ENCODE assay signal across 33 cellular contexts in the genomic region with DNA sequence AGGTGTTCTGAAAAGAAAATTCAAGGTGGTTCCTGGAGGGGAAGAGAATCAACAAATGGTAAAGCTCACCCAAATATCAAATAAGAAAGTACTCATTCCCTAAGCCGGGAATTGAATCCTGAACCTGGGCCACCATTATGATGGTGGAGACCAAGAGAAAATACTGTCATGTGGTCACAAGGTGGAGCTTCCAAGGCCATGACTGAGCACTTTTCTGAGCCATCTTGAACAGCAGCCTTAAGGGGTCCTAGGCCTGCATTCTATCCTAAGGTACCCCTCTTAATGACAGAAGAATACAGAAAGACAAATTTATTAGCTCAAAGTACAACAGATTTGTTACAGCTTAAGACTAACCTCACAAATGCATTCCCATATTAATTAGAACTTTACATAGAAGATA.
"Had no signal": no experiment of that assay in that cellular context is flagged by ENCODE, and none has a peak within 500 bp of the region (broad histone marks: within the 10 kb centered on the region; RNA-seq: fewer than 3 reads in every experiment).

No MANE protein-coding gene starts in this region.

- H3K4me3 Mint-ChIP-seq: activated B cell treated with CpG ODN at 0.5 μM for 24 hours; activated CD4-positive, alpha-beta memory T cell treated with anti-CD3 and anti-CD28 coated beads for 36 hours; activated CD4-positive, alpha-beta T cell treated with anti-CD3 and anti-CD28 coated beads for 36 hours; activated CD4-positive, alpha-beta T cell treated with anti-CD3 and anti-CD28 coated beads, Interleukin-2, amount 10 ng/mL, durations not matched to agents 24 days and 14 days; activated CD8-positive, alpha-beta memory T cell treated with anti-CD3 and anti-CD28 coated beads, Interleukin-2, amount 10 ng/mL, durations not matched to agents 7 days and 5 days; activated CD8-positive, alpha-beta T cell treated with anti-CD3 and anti-CD28 coated beads, Interleukin-2, amount 10 ng/mL, durations not matched to agents 7 days and 5 days; activated naive CD4-positive, alpha-beta T cell treated with anti-CD3 and anti-CD28 coated beads, Interleukin-2, amount 50 U/mL, for 24 hours; activated naive CD8-positive, alpha-beta T cell treated with anti-CD3 and anti-CD28 coated beads for 36 hours; activated naive CD8-positive, alpha-beta T cell treated with anti-CD3 and anti-CD28 coated beads, Interleukin-2, amount 50 U/mL, for 24 hours; activated T-cell treated with anti-CD3 and anti-CD28 coated beads, Interleukin-2, amount 50 U/mL, for 24 hours; activated T-cell treated with anti-CD3 and anti-CD28 coated beads, Interleukin-2, amount 50 U/mL, for 72 hours; T-helper 17 cell; T-helper 2 cell treated with Interferon-gamma antibody and Interleukin-4, amounts not matched to agents 5 μg/mL and 100 μg/mL, for 36 hours had no signal

- H3K4me1 ChIP-seq: colonic mucosa, foreskin keratinocyte, gastrocnemius medialis had no signal

- H3K4me3 ChIP-seq: adrenal gland, body of pancreas, colonic mucosa, gastrocnemius medialis, heart left ventricle had no signal

- H3K36me3 ChIP-seq: colonic mucosa had no signal

- H3K4me1 Mint-ChIP-seq: activated CD8-positive, alpha-beta memory T cell treated with anti-CD3 and anti-CD28 coated beads, Interleukin-2, amount 10 ng/mL, durations not matched to agents 7 days and 5 days had no signal

- H3K27ac Mint-ChIP-seq: activated B cell treated with CpG ODN at 0.5 μM for 24 hours; activated CD4-positive, alpha-beta memory T cell treated with anti-CD3 and anti-CD28 coated beads for 36 hours; activated CD4-positive, alpha-beta T cell treated with anti-CD3 and anti-CD28 coated beads for 36 hours; activated CD4-positive, alpha-beta T cell treated with anti-CD3 and anti-CD28 coated beads, Interleukin-2, amount 10 ng/mL, durations not matched to agents 24 days and 14 days; activated CD8-positive, alpha-beta memory T cell treated with anti-CD3 and anti-CD28 coated beads, Interleukin-2, amount 10 ng/mL, durations not matched to agents 7 days and 5 days; activated CD8-positive, alpha-beta T cell treated with anti-CD3 and anti-CD28 coated beads, Interleukin-2, amount 10 ng/mL, durations not matched to agents 7 days and 5 days; activated naive CD4-positive, alpha-beta T cell treated with anti-CD3 and anti-CD28 coated beads, Interleukin-2, amount 50 U/mL, for 24 hours; activated naive CD8-positive, alpha-beta T cell treated with anti-CD3 and anti-CD28 coated beads, Interleukin-2, amount 50 U/mL, for 24 hours; activated T-cell treated with anti-CD3 and anti-CD28 coated beads, Interleukin-2, amount 50 U/mL, for 24 hours; activated T-cell treated with anti-CD3 and anti-CD28 coated beads, Interleukin-2, amount 50 U/mL, for 72 hours; T-helper 17 cell; T-helper 2 cell treated with Interferon-gamma antibody and Interleukin-4, amounts not matched to agents 5 μg/mL and 100 μg/mL, for 36 hours had no signal

- H3K27ac ChIP-seq: adrenal gland, body of pancreas, colonic mucosa, foreskin keratinocyte, gastrocnemius medialis, heart left ventricle, WERI-Rb-1 had no signal

- ATAC-seq: activated CD4-positive, alpha-beta T cell treated with anti-CD3 and anti-CD28 coated beads for 36 hours; activated CD8-positive, alpha-beta memory T cell treated with anti-CD3 and anti-CD28 coated beads, Interleukin-2, amount 10 ng/mL, durations not matched to agents 7 days and 5 days; activated CD8-positive, alpha-beta T cell treated with anti-CD3 and anti-CD28 coated beads, Interleukin-2, amount 10 ng/mL, durations not matched to agents 7 days and 5 days; activated naive CD8-positive, alpha-beta T cell treated with anti-CD3 and anti-CD28 coated beads, Interleukin-2, amount 50 U/mL, for 24 hours; activated T-cell treated with anti-CD3 and anti-CD28 coated beads, Interleukin-2, amount 50 U/mL, for 72 hours; body of pancreas; esophagus mucosa; foreskin keratinocyte; gastrocnemius medialis; heart left ventricle; T-helper 17 cell had no signal

- DNase-seq: activated B cell treated with CpG ODN at 0.5 μM for 24 hours; activated CD4-positive, alpha-beta memory T cell treated with anti-CD3 and anti-CD28 coated beads for 36 hours; activated CD4-positive, alpha-beta T cell treated with anti-CD3 and anti-CD28 coated beads for 36 hours; activated CD4-positive, alpha-beta T cell treated with anti-CD3 and anti-CD28 coated beads, Interleukin-2, amount 10 ng/mL, durations not matched to agents 24 days and 14 days; activated CD4-positive, CD25-positive, alpha-beta regulatory T cell treated with anti-CD3 and anti-CD28 coated beads, Interleukin-2, amount 50 U/mL, for 72 hours; activated CD8-positive, alpha-beta memory T cell treated with anti-CD3 and anti-CD28 coated beads, Interleukin-2, amount 10 ng/mL, durations not matched to agents 7 days and 5 days; activated CD8-positive, alpha-beta memory T cell treated with anti-CD3 and anti-CD28 coated beads, Interleukin-2, amount 50 U/mL, for 4 hours; activated CD8-positive, alpha-beta T cell treated with anti-CD3 and anti-CD28 coated beads, Interleukin-2, amount 10 ng/mL, durations not matched to agents 7 days and 5 days; activated gamma-delta T cell; activated naive CD4-positive, alpha-beta T cell; activated naive CD8-positive, alpha-beta T cell treated with anti-CD3 and anti-CD28 coated beads for 36 hours; activated naive CD8-positive, alpha-beta T cell treated with anti-CD3 and anti-CD28 coated beads, Interleukin-2, amount 50 U/mL, for 24 hours; activated T-cell treated with anti-CD3 and anti-CD28 coated beads, Interleukin-2, amount 50 U/mL, for 24 hours; activated T-cell treated with anti-CD3 and anti-CD28 coated beads, Interleukin-2, amount 50 U/mL, for 72 hours; adrenal gland; amygdala; aorta; body of pancreas; caudate nucleus; cerebellar nuclear complex; colonic mucosa; effector CD8-positive, alpha-beta T cell; foreskin keratinocyte; gastrocnemius medialis; glutamatergic neuron; heart left ventricle; T-helper 1 cell; T-helper 17 cell; T1000; WERI-Rb-1 had no signal

- H3K27me3 Mint-ChIP-seq: activated B cell treated with CpG ODN at 0.5 μM for 24 hours; activated CD4-positive, alpha-beta memory T cell treated with anti-CD3 and anti-CD28 coated beads for 36 hours; activated CD4-positive, alpha-beta T cell treated with anti-CD3 and anti-CD28 coated beads for 36 hours; activated CD4-positive, alpha-beta T cell treated with anti-CD3 and anti-CD28 coated beads, Interleukin-2, amount 10 ng/mL, durations not matched to agents 24 days and 14 days; activated CD8-positive, alpha-beta memory T cell treated with anti-CD3 and anti-CD28 coated beads, Interleukin-2, amount 10 ng/mL, durations not matched to agents 7 days and 5 days; activated naive CD4-positive, alpha-beta T cell treated with anti-CD3 and anti-CD28 coated beads, Interleukin-2, amount 50 U/mL, for 24 hours; activated naive CD8-positive, alpha-beta T cell treated with anti-CD3 and anti-CD28 coated beads for 36 hours; activated naive CD8-positive, alpha-beta T cell treated with anti-CD3 and anti-CD28 coated beads, Interleukin-2, amount 50 U/mL, for 24 hours; activated T-cell treated with anti-CD3 and anti-CD28 coated beads, Interleukin-2, amount 50 U/mL, for 24 hours; T-helper 17 cell had no signal

- H3K9me3 Mint-ChIP-seq: activated B cell treated with CpG ODN at 0.5 μM for 24 hours; activated naive CD4-positive, alpha-beta T cell treated with anti-CD3 and anti-CD28 coated beads, Interleukin-2, amount 50 U/mL, for 24 hours had no signal

- H3K27me3 ChIP-seq: adrenal gland, body of pancreas, colonic mucosa, foreskin keratinocyte, gastrocnemius medialis, heart left ventricle had no signal
